8 cellular contexts compared by ENCODE assay signal in the genomic region with DNA sequence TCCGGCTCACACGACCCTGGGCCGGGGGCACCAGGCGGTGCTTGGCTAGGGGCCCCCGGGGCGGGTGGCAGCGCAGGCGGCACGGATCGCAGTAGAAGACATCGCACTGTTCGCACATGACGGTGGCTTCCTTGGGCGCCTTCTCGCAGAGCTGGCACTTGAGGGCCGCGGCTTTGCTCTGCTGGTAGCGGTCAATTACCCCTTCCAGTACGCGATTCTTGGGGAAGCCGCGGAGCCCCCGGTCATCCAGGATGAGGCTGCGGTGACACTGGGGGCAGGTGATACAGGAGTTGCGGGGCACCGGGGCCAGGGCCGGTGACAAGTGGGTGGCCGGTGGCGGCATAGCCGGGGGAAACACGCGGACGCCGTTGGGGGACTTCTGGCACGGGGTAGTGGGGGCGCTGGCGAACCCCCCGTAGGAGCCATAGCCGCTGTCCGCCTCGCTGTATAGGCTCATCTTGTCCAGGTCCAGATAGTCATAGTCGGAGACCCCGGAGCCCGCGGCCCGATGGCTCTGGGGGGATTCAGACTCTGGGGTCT. TPM values are rescaled to one million over a fixed set of nuclear protein-coding genes. Genes with fewer than 3 reads are reported as not detected.
DNase-seq lines count a peak whose midpoint lies in the region; ATAC-seq and TF ChIP-seq lines count a peak whose summit lies in the region.

No MANE protein-coding gene starts in this region.

- H4K20me1 ChIP-seq in BLaER1 (0 out of 2 replicates have a peak, but pooled peaks cover 12% of the 10 kb centered on the region), osteoblast (ENCODE audit: insufficient read depth, low read length) (no peaks in the 10 kb centered on the region)

- H3K4me3 Mint-ChIP-seq in activated CD8-positive, alpha-beta T cell treated with anti-CD3 and anti-CD28 coated beads, Interleukin-2, amount 10 ng/mL, durations not matched to agents 7 days and 5 days, result peak overlapping the region; percentile 86

- peak overlapping the region; percentile 100 for H3K4me2 ChIP-seq in BLaER1
- H3K4me2 ChIP-seq in osteoblast (ENCODE audit: insufficient read depth, low read length), result peak overlapping the region; percentile 86

- H3K27ac ChIP-seq in BLaER1 (no peak overlapping the region), osteoblast (ENCODE audit: low read depth, low read length) (no peak overlapping the region)

- H3K9me3 ChIP-seq in BLaER1 (no peaks in the 10 kb centered on the region), osteoblast (ENCODE audit: low read depth, low read length) (no peaks in the 10 kb centered on the region)

- H3K4me1 ChIP-seq in BLaER1, result peaks cover 26% of the 10 kb centered on the region
- H3K4me1 ChIP-seq in osteoblast (ENCODE audit: insufficient read depth, low read length), result peaks cover 10% of the 10 kb centered on the region

- ATAC-seq in HG03045 (IDR thresholded peaks at IDR 0.05; ENCODE audit: unreplicated experiment) (peak; percentile 1), HG03095 (IDR thresholded peaks at IDR 0.05; ENCODE audit: unreplicated experiment) (no peak), GM21576 (IDR thresholded peaks at IDR 0.05; ENCODE audit: unreplicated experiment) (no peak), GM21526 (IDR thresholded peaks at IDR 0.05; ENCODE audit: low FRiP score, unreplicated experiment) (no peak)
- ATAC-seq in activated CD8-positive, alpha-beta T cell treated with anti-CD3 and anti-CD28 coated beads, Interleukin-2, amount 10 ng/mL, durations not matched to agents 7 days and 5 days, result peak; percentile 9

- H3K27ac Mint-ChIP-seq in activated CD8-positive, alpha-beta T cell treated with anti-CD3 and anti-CD28 coated beads, Interleukin-2, amount 10 ng/mL, durations not matched to agents 7 days and 5 days, result peak overlapping the region; percentile 63

- H2AFZ ChIP-seq in osteoblast (ENCODE audit: low read length), result no peak overlapping the region

- H3K27me3 ChIP-seq in BLaER1, result peaks cover 23% of the 10 kb centered on the region
- H3K27me3 ChIP-seq in osteoblast (ENCODE audit: insufficient read depth, low read length), result peaks cover 57% of the 10 kb centered on the region

- TF ChIP-seq CTCF in fibroblast of pulmonary artery (IDR thresholded peaks at IDR 0.05; ENCODE audit: low read length, missing control alignments) (no peak), osteoblast (IDR thresholded peaks at IDR 0.05; ENCODE audit: extremely low read depth, low read depth, low read length) (no peak)

- CTCF ChIA-PET in activated CD8-positive, alpha-beta T cell treated with anti-CD3 and anti-CD28 coated beads, Interleukin-2, amount 10 ng/mL, durations not matched to agents 7 days and 5 days (lab: Charles Lee), result interaction anchor here (0.8 to 1.8 kb wide), 9 partner anchors 9 to 685 kb away, joined by 3 to 6 read pairs (median 4); no protein-coding TSS in a partner anchor

- H3K36me3 ChIP-seq in BLaER1 (no peaks in the 10 kb centered on the region), osteoblast (ENCODE audit: insufficient read depth, low read length) (no peaks in the 10 kb centered on the region)

- peaks cover 35% of the 10 kb centered on the region for H3K27me3 Mint-ChIP-seq in activated CD8-positive, alpha-beta T cell treated with anti-CD3 and anti-CD28 coated beads, Interleukin-2, amount 10 ng/mL, durations not matched to agents 7 days and 5 days (ENCODE audit: low read depth)

- H3K36me3 Mint-ChIP-seq in activated CD8-positive, alpha-beta T cell treated with anti-CD3 and anti-CD28 coated beads, Interleukin-2, amount 10 ng/mL, durations not matched to agents 7 days and 5 days (ENCODE audit: low read depth), result no peaks in the 10 kb centered on the region

- peak; percentile 38 for DNase-seq in activated CD8-positive, alpha-beta T cell treated with anti-CD3 and anti-CD28 coated beads, Interleukin-2, amount 10 ng/mL, durations not matched to agents 7 days and 5 days
- DNase-seq in fibroblast of pulmonary artery (ENCODE audit: low read depth) (no peak), osteoblast (ENCODE audit: insufficient read length, low spot score, missing footprints) (peak; percentile 58)

- H3K79me2 ChIP-seq in osteoblast (ENCODE audit: insufficient read depth, low read length), result no peaks in the 10 kb centered on the region

- no peaks in the 10 kb centered on the region for H3K9me3 Mint-ChIP-seq in activated CD8-positive, alpha-beta T cell treated with anti-CD3 and anti-CD28 coated beads, Interleukin-2, amount 10 ng/mL, durations not matched to agents 7 days and 5 days (ENCODE audit: insufficient read depth)

- H3K9ac ChIP-seq in BLaER1, result peak overlapping the region; percentile 68

- POLR2A ChIA-PET in activated CD8-positive, alpha-beta T cell treated with anti-CD3 and anti-CD28 coated beads, Interleukin-2, amount 10 ng/mL, durations not matched to agents 7 days and 5 days (lab: Charles Lee), result interaction anchor here (0.6 kb wide), 1 partner anchor 977 kb away, joined by 3 read pairs; no protein-coding TSS in a partner anchor

- peak overlapping the region; percentile 80 for H3K4me3 ChIP-seq in BLaER1
- H3K4me3 ChIP-seq in fibroblast of pulmonary artery (replicated peaks; ENCODE audit: low read depth, low read length), result peak overlapping the region; percentile 64
- peak overlapping the region; percentile 72 for H3K4me3 ChIP-seq in osteoblast (ENCODE audit: insufficient read depth, low read length)

- H3K4me1 Mint-ChIP-seq in activated CD8-positive, alpha-beta T cell treated with anti-CD3 and anti-CD28 coated beads, Interleukin-2, amount 10 ng/mL, durations not matched to agents 7 days and 5 days (ENCODE audit: low read depth), result peaks cover 23% of the 10 kb centered on the region

RNA-seq across cellular contexts. Expression of gene TRIM9, which starts 0.6 kb away (rescaled TPM):
- under 1 TPM; 0.63 to 0.73 TPM for total RNA-seq in activated CD8-positive, alpha-beta T cell treated with anti-CD3 and anti-CD28 coated beads, Interleukin-2, amount 10 ng/mL, durations not matched to agents 7 days and 5 days
- total RNA-seq in osteoblast, result 0.59 and 1.1 TPM in 2 replicates

Comparison
In these comparisons a context has a peak if more than half of its experiments do, and no peak if none do; other contexts are left out.
1. ATAC-seq: peak in HG03045 (single experiment) and activated CD8-positive, alpha-beta T cell treated with anti-CD3 and anti-CD28 coated beads, Interleukin-2, amount 10 ng/mL, durations not matched to agents 7 days and 5 days (single experiment); none in HG03095 (single experiment), GM21576 (single experiment) and GM21526 (single experiment).
2. Peak in every context shown above with its lines, with median percentiles within 50 percentile points of each other: H3K4me3 ChIP-seq.